In genomic region chr15:40334941-40335795, GRCh38 we compare ENCODE assay signal across 9 cellular contexts.
DNase-seq lines count a peak whose midpoint lies in the region; ATAC-seq and TF ChIP-seq lines count a peak whose summit lies in the region.
"Had no signal": no experiment of that assay in that cellular context is flagged by ENCODE, and none has a peak within 500 bp of the region (broad histone marks: within the 10 kb centered on the region; RNA-seq: fewer than 3 reads in every experiment).

No MANE protein-coding gene starts in this region.

- peaks cover 18% of the 10 kb centered on the region for H3K4me1 ChIP-seq in parathyroid adenoma

- H3K27ac ChIP-seq in caudate nucleus (ENCODE audit: low read depth, low read length) (peak overlapping the region; percentile 80), parathyroid adenoma (peak overlapping the region; percentile 68)

- ATAC-seq in HG03432 (IDR thresholded peaks at IDR 0.05; ENCODE audit: unreplicated experiment) = no peak

- H3K4me3 ChIP-seq in parathyroid adenoma (ENCODE audit: low read depth, low read length) = no peak overlapping the region

- H3K4me2 ChIP-seq in parathyroid adenoma (ENCODE audit: low read length) = no peak overlapping the region

- H3K27me3 ChIP-seq in parathyroid adenoma (ENCODE audit: control insufficient read depth, insufficient read depth, low read length) = no peaks in the 10 kb centered on the region

- H3K9ac ChIP-seq in parathyroid adenoma = no peak overlapping the region

- DNase-seq in DMS53 treated with DMSO at 0.1 percent for 48 hours (lab: John Stamatoyannopoulos, UW; ENCODE audit: unreplicated experiment) (peak; percentile 31), caudate nucleus (lab: John Stamatoyannopoulos, UW) (peak in 1 of 61 donors; percentile 15), GM03348 (ENCODE audit: low spot score) (no peak), RKO (ENCODE audit: low spot score) (no peak)
- DNase-seq: activated naive CD4-positive, alpha-beta T cell; NCI-H1048; NK-92 treated with Interleukin-12 subunit alpha and Interleukin-12 subunit beta, amount 100 ng/mL, for 24 hours had no signal

- peaks cover 12% of the 10 kb centered on the region for H3K79me2 ChIP-seq in parathyroid adenoma

- H2AFZ ChIP-seq in parathyroid adenoma = no peak overlapping the region

- no peaks in the 10 kb centered on the region for H3K36me3 ChIP-seq in parathyroid adenoma (ENCODE audit: control insufficient read depth, insufficient read depth, low read length)

- no peak for TF ChIP-seq CTCF in parathyroid adenoma (IDR thresholded peaks at IDR 0.05)

- no peaks in the 10 kb centered on the region for H3K9me3 ChIP-seq in parathyroid adenoma (ENCODE audit: control insufficient read depth, low read length)
